In genomic region chr5:7926296-7926695, GRCh38 we compare ENCODE assay signal across 16 cellular contexts. TPM values are rescaled to one million over a fixed set of nuclear protein-coding genes. Genes with fewer than 3 reads are reported as not detected.
DNase-seq lines count a peak whose midpoint lies in the region; ATAC-seq and TF ChIP-seq lines count a peak whose summit lies in the region.
"Had no signal": no experiment of that assay in that cellular context is flagged by ENCODE, and none has a peak within 500 bp of the region (broad histone marks: within the 10 kb centered on the region; RNA-seq: fewer than 3 reads in every experiment).

No MANE protein-coding gene starts in this region.

- ATAC-seq in GM19455 (IDR thresholded peaks at IDR 0.05; ENCODE audit: unreplicated experiment) = no peak
- no peak for ATAC-seq in GM21529 (IDR thresholded peaks at IDR 0.05; ENCODE audit: unreplicated experiment)
- ATAC-seq: naive thymus-derived CD8-positive, alpha-beta T cell had no signal

- no peak overlapping the region for H3K4me3 ChIP-seq in fibroblast of mammary gland (ENCODE audit: control insufficient read depth, low read depth, low read length)
- H3K4me3 ChIP-seq: thyroid gland had no signal

- no peak for TF ChIP-seq CTCF in fibroblast of mammary gland (conservative IDR thresholded peaks at IDR 0.05; ENCODE audit: control insufficient read depth, insufficient read depth, low read depth, low read length)

- peak; percentile 92 for DNase-seq in ELR (ENCODE audit: low read depth)
- peak; percentile 38 for DNase-seq in RKO (ENCODE audit: low spot score)
- DNase-seq in fibroblast of mammary gland (ENCODE audit: low read depth) = peak; percentile 99
- peak; percentile 65 for DNase-seq in renal cortical epithelial cell (ENCODE audit: low read depth)
- DNase-seq in SK-N-DZ (ENCODE audit: low spot score) = no peak
- no peak for DNase-seq in NCI-H2029 (lab: John Stamatoyannopoulos, UW)
- DNase-seq: activated naive CD4-positive, alpha-beta T cell treated with Interleukin-2 at 50 U/mL for 16 hours; CD4-positive, alpha-beta memory T cell; central memory CD4-positive, alpha-beta T cell; naive thymus-derived CD8-positive, alpha-beta T cell; NCI-H1092; stimulated activated CD4-positive, alpha-beta T cell treated with anti-CD3 and anti-CD28 coated beads, Interleukin-2, amount 100 ng/mL, for 24 hours; thyroid gland; WERI-Rb-1 had no signal

RNA-seq across cellular contexts. Expression of gene MTRR, which starts 57.3 kb away (rescaled TPM):
- 38.7 and 46.7 TPM in 2 replicates for total RNA-seq in renal cortical epithelial cell
- polyA plus RNA-seq in SK-N-DZ (2014; cell fraction: cytosol; rRNA removed) = 29.4 and 32.2 TPM in 2 replicates
- 65.0 and 79.7 TPM in 2 replicates for polyA plus RNA-seq in SK-N-DZ (2014; cell fraction: nucleus; rRNA removed)

RNA-seq across cellular contexts. Expression of gene FASTKD3, which starts 57.5 kb away (rescaled TPM):
- 14.8 and 19.6 TPM in 2 replicates for total RNA-seq in renal cortical epithelial cell
- 22.9 and 29.3 TPM in 2 replicates for polyA plus RNA-seq in SK-N-DZ (2014; cell fraction: cytosol; rRNA removed)
- polyA plus RNA-seq in SK-N-DZ (2014; cell fraction: nucleus; rRNA removed) = 28.3 and 51.3 TPM in 2 replicates

Comparison
In these comparisons a context has a peak if more than half of its experiments do, and no peak if none do; other contexts are left out.
1. DNase-seq: peak in ELR (single experiment), RKO (single experiment), fibroblast of mammary gland (single experiment) and renal cortical epithelial cell (single experiment); none in SK-N-DZ (single experiment) and NCI-H2029 (single experiment).